Comparison of ENCODE assay signal across 1 cellular context in the genomic region with DNA sequence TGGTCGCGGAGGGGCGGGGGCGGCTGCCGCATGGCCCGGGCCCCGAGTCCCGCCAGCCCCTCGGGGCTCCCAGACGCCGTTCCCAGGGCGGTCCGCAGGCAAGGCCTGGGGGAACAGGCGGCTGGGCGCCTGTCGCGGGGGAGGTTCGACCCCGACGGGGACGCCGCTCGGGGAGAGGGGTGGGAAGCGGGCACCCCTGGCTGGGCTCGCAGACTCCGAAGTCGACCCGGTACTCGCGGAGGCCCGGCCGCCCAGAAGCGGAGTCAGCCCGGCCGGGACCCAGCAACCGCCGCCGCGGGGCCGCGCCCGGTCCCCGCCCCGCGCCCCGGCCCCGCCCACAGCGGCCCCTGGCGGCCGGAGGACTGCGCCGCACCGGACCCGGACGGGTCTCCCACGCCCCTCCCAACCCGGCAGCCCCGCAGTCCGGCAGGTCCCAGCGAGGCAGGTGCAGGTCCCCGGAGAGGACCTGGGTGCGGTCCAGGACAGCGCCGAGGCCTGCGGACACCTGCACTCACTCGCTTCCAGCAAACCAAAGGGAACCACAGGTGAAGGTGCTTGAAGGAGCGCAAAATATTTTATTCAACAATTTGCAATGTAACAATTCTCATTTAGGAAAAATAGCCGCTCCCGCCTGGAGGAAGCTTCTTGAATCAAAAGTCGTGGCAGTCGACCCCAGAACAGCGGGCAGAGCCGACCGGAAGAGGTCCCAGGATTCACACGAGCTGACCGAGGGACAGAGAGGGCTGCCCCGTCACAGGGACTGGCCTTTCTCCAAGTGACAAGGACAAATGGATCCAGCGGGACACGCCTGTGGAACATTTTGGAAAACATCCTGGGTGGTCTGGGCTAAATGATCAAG.
TF ChIP-seq lines count a peak whose summit lies in the region.

INPP5E (minus strand) TSS at position 296 of the 859 bp plus-strand sequence. CDS start 426 bp downstream, outside the sequence.

TF ChIP-seq in HepG2, 621 proteins besides CTCF, POLR2A, EP300 and RAD21 (continued from another document and continues in another):
- TF ChIP-seq SMAD9 (CRISPR knock-in tag; IDR thresholded peaks at IDR 0.05): no peak
- TF ChIP-seq HOXA7 (CRISPR knock-in tag; IDR thresholded peaks at IDR 0.05): no peak
- TF ChIP-seq ZNF282 (IDR thresholded peaks at IDR 0.05; ENCODE audit: partially characterized antibody): no peak
- TF ChIP-seq GFI1 (CRISPR knock-in tag; IDR thresholded peaks at IDR 0.05; ENCODE audit: borderline replicate concordance): no peak
- TF ChIP-seq DR1 (CRISPR knock-in tag; IDR thresholded peaks at IDR 0.05): no peak
- TF ChIP-seq NBN (conservative IDR thresholded peaks at IDR 0.05): no peak
- no peak for TF ChIP-seq ZNF572 (CRISPR knock-in tag; IDR thresholded peaks at IDR 0.05)
- TF ChIP-seq SP2 (CRISPR knock-in tag; IDR thresholded peaks at IDR 0.05): peak; percentile 32; the same call in 1 of the 2 replicates
- TF ChIP-seq ZNF256 (CRISPR knock-in tag; conservative IDR thresholded peaks at IDR 0.05): no peak
- peak; percentile 16 for TF ChIP-seq SKI (IDR thresholded peaks at IDR 0.05; ENCODE audit: partially characterized antibody)
- TF ChIP-seq GABPB1 (CRISPR knock-in tag; IDR thresholded peaks at IDR 0.05): peak; percentile 40
- no peak for TF ChIP-seq NR2F1 (CRISPR knock-in tag; IDR thresholded peaks at IDR 0.05)
- TF ChIP-seq, protein P1, sequence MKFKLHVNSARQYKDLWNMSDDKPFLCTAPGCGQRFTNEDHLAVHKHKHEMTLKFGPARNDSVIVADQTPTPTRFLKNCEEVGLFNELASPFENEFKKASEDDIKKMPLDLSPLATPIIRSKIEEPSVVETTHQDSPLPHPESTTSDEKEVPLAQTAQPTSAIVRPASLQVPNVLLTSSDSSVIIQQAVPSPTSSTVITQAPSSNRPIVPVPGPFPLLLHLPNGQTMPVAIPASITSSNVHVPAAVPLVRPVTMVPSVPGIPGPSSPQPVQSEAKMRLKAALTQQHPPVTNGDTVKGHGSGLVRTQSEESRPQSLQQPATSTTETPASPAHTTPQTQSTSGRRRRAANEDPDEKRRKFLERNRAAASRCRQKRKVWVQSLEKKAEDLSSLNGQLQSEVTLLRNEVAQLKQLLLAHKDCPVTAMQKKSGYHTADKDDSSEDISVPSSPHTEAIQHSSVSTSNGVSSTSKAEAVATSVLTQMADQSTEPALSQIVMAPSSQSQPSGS (CRISPR knock-in tag; IDR thresholded peaks at IDR 0.05): no peak
- no peak for TF ChIP-seq SOX6 (IDR thresholded peaks at IDR 0.05)
- no peak for TF ChIP-seq SOX6 (CRISPR knock-in tag; IDR thresholded peaks at IDR 0.05)
- no peak for TF ChIP-seq TARDBP (CRISPR knock-in tag; IDR thresholded peaks at IDR 0.05)
- TF ChIP-seq ZSCAN31 (CRISPR knock-in tag; IDR thresholded peaks at IDR 0.05; ENCODE audit: low read depth): no peak
- TF ChIP-seq DMAP1 (CRISPR knock-in tag; IDR thresholded peaks at IDR 0.05): no peak
- TF ChIP-seq HDAC1 (CRISPR knock-in tag; IDR thresholded peaks at IDR 0.05): 0 out of 2 replicates have a peak, but pooled peaks have one; percentile 5
- TF ChIP-seq, protein P2, sequence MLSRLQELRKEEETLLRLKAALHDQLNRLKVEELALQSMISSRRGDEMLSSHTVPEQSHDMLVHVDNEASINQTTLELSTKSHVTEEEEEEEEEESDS (CRISPR knock-in tag; IDR thresholded peaks at IDR 0.05; ENCODE audit: borderline replicate concordance): no peak
- TF ChIP-seq, protein P3, sequence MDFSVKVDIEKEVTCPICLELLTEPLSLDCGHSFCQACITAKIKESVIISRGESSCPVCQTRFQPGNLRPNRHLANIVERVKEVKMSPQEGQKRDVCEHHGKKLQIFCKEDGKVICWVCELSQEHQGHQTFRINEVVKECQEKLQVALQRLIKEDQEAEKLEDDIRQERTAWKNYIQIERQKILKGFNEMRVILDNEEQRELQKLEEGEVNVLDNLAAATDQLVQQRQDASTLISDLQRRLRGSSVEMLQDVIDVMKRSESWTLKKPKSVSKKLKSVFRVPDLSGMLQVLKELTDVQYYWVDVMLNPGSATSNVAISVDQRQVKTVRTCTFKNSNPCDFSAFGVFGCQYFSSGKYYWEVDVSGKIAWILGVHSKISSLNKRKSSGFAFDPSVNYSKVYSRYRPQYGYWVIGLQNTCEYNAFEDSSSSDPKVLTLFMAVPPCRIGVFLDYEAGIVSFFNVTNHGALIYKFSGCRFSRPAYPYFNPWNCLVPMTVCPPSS (IDR thresholded peaks at IDR 0.05): no peak
- TF ChIP-seq ZBTB21 (CRISPR knock-in tag; IDR thresholded peaks at IDR 0.05): no peak
- TF ChIP-seq PTBP1 (IDR thresholded peaks at IDR 0.05; ENCODE audit: low read depth, low read length, poor library complexity, severe bottlenecking): no peak
- TF ChIP-seq, protein P4, sequence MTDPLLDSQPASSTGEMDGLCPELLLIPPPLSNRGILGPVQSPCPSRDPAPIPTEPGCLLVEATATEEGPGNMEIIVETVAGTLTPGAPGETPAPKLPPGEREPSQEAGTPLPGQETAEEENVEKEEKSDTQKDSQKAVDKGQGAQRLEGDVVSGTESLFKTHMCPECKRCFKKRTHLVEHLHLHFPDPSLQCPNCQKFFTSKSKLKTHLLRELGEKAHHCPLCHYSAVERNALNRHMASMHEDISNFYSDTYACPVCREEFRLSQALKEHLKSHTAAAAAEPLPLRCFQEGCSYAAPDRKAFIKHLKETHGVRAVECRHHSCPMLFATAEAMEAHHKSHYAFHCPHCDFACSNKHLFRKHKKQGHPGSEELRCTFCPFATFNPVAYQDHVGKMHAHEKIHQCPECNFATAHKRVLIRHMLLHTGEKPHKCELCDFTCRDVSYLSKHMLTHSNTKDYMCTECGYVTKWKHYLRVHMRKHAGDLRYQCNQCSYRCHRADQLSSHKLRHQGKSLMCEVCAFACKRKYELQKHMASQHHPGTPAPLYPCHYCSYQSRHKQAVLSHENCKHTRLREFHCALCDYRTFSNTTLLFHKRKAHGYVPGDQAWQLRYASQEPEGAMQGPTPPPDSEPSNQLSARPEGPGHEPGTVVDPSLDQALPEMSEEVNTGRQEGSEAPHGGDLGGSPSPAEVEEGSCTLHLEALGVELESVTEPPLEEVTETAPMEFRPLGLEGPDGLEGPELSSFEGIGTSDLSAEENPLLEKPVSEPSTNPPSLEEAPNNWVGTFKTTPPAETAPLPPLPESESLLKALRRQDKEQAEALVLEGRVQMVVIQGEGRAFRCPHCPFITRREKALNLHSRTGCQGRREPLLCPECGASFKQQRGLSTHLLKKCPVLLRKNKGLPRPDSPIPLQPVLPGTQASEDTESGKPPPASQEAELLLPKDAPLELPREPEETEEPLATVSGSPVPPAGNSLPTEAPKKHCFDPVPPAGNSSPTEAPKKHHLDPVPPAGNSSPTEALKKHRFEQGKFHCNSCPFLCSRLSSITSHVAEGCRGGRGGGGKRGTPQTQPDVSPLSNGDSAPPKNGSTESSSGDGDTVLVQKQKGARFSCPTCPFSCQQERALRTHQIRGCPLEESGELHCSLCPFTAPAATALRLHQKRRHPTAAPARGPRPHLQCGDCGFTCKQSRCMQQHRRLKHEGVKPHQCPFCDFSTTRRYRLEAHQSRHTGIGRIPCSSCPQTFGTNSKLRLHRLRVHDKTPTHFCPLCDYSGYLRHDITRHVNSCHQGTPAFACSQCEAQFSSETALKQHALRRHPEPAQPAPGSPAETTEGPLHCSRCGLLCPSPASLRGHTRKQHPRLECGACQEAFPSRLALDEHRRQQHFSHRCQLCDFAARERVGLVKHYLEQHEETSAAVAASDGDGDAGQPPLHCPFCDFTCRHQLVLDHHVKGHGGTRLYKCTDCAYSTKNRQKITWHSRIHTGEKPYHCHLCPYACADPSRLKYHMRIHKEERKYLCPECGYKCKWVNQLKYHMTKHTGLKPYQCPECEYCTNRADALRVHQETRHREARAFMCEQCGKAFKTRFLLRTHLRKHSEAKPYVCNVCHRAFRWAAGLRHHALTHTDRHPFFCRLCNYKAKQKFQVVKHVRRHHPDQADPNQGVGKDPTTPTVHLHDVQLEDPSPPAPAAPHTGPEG (CRISPR knock-in tag; IDR thresholded peaks at IDR 0.05): no peak
- TF ChIP-seq, protein P5, sequence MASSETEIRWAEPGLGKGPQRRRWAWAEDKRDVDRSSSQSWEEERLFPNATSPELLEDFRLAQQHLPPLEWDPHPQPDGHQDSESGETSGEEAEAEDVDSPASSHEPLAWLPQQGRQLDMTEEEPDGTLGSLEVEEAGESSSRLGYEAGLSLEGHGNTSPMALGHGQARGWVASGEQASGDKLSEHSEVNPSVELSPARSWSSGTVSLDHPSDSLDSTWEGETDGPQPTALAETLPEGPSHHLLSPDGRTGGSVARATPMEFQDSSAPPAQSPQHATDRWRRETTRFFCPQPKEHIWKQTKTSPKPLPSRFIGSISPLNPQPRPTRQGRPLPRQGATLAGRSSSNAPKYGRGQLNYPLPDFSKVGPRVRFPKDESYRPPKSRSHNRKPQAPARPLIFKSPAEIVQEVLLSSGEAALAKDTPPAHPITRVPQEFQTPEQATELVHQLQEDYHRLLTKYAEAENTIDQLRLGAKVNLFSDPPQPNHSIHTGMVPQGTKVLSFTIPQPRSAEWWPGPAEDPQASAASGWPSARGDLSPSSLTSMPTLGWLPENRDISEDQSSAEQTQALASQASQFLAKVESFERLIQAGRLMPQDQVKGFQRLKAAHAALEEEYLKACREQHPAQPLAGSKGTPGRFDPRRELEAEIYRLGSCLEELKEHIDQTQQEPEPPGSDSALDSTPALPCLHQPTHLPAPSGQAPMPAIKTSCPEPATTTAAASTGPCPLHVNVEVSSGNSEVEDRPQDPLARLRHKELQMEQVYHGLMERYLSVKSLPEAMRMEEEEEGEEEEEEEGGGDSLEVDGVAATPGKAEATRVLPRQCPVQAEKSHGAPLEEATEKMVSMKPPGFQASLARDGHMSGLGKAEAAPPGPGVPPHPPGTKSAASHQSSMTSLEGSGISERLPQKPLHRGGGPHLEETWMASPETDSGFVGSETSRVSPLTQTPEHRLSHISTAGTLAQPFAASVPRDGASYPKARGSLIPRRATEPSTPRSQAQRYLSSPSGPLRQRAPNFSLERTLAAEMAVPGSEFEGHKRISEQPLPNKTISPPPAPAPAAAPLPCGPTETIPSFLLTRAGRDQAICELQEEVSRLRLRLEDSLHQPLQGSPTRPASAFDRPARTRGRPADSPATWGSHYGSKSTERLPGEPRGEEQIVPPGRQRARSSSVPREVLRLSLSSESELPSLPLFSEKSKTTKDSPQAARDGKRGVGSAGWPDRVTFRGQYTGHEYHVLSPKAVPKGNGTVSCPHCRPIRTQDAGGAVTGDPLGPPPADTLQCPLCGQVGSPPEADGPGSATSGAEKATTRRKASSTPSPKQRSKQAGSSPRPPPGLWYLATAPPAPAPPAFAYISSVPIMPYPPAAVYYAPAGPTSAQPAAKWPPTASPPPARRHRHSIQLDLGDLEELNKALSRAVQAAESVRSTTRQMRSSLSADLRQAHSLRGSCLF (CRISPR knock-in tag; IDR thresholded peaks at IDR 0.05; ENCODE audit: borderline replicate concordance): no peak
- no peak for TF ChIP-seq ISX (CRISPR knock-in tag; conservative IDR thresholded peaks at IDR 0.05)
- TF ChIP-seq PCBP1 (IDR thresholded peaks at IDR 0.05; ENCODE audit: borderline replicate concordance, low read depth, low read length): no peak
- no peak for TF ChIP-seq ZBTB8A (CRISPR knock-in tag; IDR thresholded peaks at IDR 0.05; ENCODE audit: borderline replicate concordance, low read depth)
- no peak for TF ChIP-seq ZBTB4 (CRISPR knock-in tag; IDR thresholded peaks at IDR 0.05; ENCODE audit: borderline replicate concordance)
- no peak for TF ChIP-seq ZNF224 (CRISPR knock-in tag; IDR thresholded peaks at IDR 0.05)
- TF ChIP-seq MTA3 (CRISPR knock-in tag; IDR thresholded peaks at IDR 0.05): no peak
- TF ChIP-seq, protein P6, sequence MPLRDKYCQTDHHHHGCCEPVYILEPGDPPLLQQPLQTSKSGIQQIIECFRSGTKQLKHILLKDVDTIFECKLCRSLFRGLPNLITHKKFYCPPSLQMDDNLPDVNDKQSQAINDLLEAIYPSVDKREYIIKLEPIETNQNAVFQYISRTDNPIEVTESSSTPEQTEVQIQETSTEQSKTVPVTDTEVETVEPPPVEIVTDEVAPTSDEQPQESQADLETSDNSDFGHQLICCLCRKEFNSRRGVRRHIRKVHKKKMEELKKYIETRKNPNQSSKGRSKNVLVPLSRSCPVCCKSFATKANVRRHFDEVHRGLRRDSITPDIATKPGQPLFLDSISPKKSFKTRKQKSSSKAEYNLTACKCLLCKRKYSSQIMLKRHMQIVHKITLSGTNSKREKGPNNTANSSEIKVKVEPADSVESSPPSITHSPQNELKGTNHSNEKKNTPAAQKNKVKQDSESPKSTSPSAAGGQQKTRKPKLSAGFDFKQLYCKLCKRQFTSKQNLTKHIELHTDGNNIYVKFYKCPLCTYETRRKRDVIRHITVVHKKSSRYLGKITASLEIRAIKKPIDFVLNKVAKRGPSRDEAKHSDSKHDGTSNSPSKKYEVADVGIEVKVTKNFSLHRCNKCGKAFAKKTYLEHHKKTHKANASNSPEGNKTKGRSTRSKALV (CRISPR knock-in tag; IDR thresholded peaks at IDR 0.05): no peak
- TF ChIP-seq ZNF781 (CRISPR knock-in tag; IDR thresholded peaks at IDR 0.05; ENCODE audit: borderline replicate concordance, not compliant biosample characterization): no peak
